ENCODE assay signal across 10 cellular contexts in the genomic region with DNA sequence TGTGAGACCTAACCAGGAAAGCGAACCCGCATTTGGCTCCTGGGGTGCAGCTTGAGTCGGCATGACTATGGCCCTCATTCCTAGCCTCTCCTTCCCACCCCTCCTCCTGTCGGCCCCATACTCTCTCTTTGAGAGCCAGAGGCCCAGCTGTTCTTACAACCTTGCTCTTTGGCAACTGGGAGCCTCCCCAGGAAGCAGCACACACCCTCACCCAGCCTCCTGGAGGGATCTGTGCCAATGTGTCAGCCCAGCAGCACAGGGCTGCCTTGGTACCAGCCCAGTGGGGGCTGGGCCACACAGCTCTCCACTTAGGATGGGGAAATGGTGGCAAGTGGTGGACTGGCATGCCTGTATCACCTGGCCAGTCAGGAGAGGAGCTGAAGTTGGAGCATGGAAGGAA.
DNase-seq lines count a peak whose midpoint lies in the region; ATAC-seq and TF ChIP-seq lines count a peak whose summit lies in the region.
"Had no signal": no experiment of that assay in that cellular context is flagged by ENCODE, and none has a peak within 500 bp of the region (broad histone marks: within the 10 kb centered on the region; RNA-seq: fewer than 3 reads in every experiment).

No MANE protein-coding gene starts in this region.

- H3K4me1 Mint-ChIP-seq in activated CD4-positive, alpha-beta T cell treated with anti-CD3 and anti-CD28 coated beads, Interleukin-2, amount 10 ng/mL, durations not matched to agents 24 days and 14 days = peaks cover 44% of the 10 kb centered on the region

- H3K4me1 ChIP-seq in esophagus muscularis mucosa (peaks cover 20 to 26% (median 24%) of the 10 kb centered on the region in 4 donors), vagina (peaks cover 23% of the 10 kb centered on the region)

- H3K27ac ChIP-seq in esophagus muscularis mucosa (replicated peaks in 1 of 4) (peak overlapping the region; percentile 36 to 64 (median 49)), vagina (peak overlapping the region; percentile 71)

- H3K36me3 Mint-ChIP-seq in activated CD4-positive, alpha-beta T cell treated with anti-CD3 and anti-CD28 coated beads, Interleukin-2, amount 10 ng/mL, durations not matched to agents 24 days and 14 days (ENCODE audit: low read depth) = peaks cover 60% of the 10 kb centered on the region

- no peaks in the 10 kb centered on the region for H3K27me3 Mint-ChIP-seq in activated CD4-positive, alpha-beta T cell treated with anti-CD3 and anti-CD28 coated beads, Interleukin-2, amount 10 ng/mL, durations not matched to agents 24 days and 14 days

- peak overlapping the region; percentile 8 for H3K27ac Mint-ChIP-seq in activated CD4-positive, alpha-beta T cell treated with anti-CD3 and anti-CD28 coated beads, Interleukin-2, amount 10 ng/mL, durations not matched to agents 24 days and 14 days

- ATAC-seq in HG02870 (IDR thresholded peaks at IDR 0.05; ENCODE audit: unreplicated experiment) (no peak), HG03097 (IDR thresholded peaks at IDR 0.05; ENCODE audit: low FRiP score, unreplicated experiment) (no peak), HG02763 (IDR thresholded peaks at IDR 0.05; ENCODE audit: unreplicated experiment) (no peak)

- H3K4me3 ChIP-seq in esophagus muscularis mucosa (peak overlapping the region in 3 of 4 donors; percentile 22 to 45 (median 28)), vagina (peak overlapping the region in 1 of 2 donors; percentile 6)

- no peaks in the 10 kb centered on the region for H3K27me3 ChIP-seq in esophagus muscularis mucosa
- H3K27me3 ChIP-seq in vagina = no peaks in the 10 kb centered on the region
- H3K27me3 ChIP-seq: dorsolateral prefrontal cortex had no signal

- H3K4me3 Mint-ChIP-seq in activated CD4-positive, alpha-beta T cell treated with anti-CD3 and anti-CD28 coated beads, Interleukin-2, amount 10 ng/mL, durations not matched to agents 24 days and 14 days = no peak overlapping the region

- TF ChIP-seq CTCF in esophagus muscularis mucosa (IDR thresholded peaks at IDR 0.05) (no peak), vagina (IDR thresholded peaks at IDR 0.05) (no peak)

- no peak for DNase-seq in activated CD4-positive, alpha-beta T cell treated with anti-CD3 and anti-CD28 coated beads, Interleukin-2, amount 10 ng/mL, durations not matched to agents 24 days and 14 days
- no peak for DNase-seq in activated CD4-positive, alpha-beta T cell treated with anti-CD3 and anti-CD28 coated beads, Interleukin-2, amount 50 U/mL, for 48 hours
- DNase-seq in esophagus muscularis mucosa (ENCODE audit: extremely low spot score) (no peak), myocyte (ENCODE audit: low read depth) (peak; percentile 36), vagina (ENCODE audit: extremely low spot score in 2 of 2) (no peak)
- DNase-seq: activated gamma-delta T cell, dorsolateral prefrontal cortex had no signal

- H3K9me3 Mint-ChIP-seq in activated CD4-positive, alpha-beta T cell treated with anti-CD3 and anti-CD28 coated beads, Interleukin-2, amount 10 ng/mL, durations not matched to agents 24 days and 14 days = no peaks in the 10 kb centered on the region

- no peak for TF ChIP-seq EP300 in esophagus muscularis mucosa (IDR thresholded peaks at IDR 0.05)

- TF ChIP-seq POLR2A in esophagus muscularis mucosa (IDR thresholded peaks at IDR 0.05; ENCODE audit: low read depth) (no peak), vagina (IDR thresholded peaks at IDR 0.05) (no peak)

- H3K36me3 ChIP-seq in esophagus muscularis mucosa (no peaks in the 10 kb centered on the region), vagina (no peaks in the 10 kb centered on the region)

- WGBS in esophagus muscularis mucosa = 54% methylated on average over 4 of the region's 4 CpGs

- H3K9me3 ChIP-seq in esophagus muscularis mucosa (no peaks in the 10 kb centered on the region), vagina (no peaks in the 10 kb centered on the region)

- intact Hi-C loops in activated CD4-positive, alpha-beta T cell treated with anti-CD3 and anti-CD28 coated beads, Interleukin-2, amount 10 ng/mL, durations not matched to agents 24 days and 14 days (cut with micrococcal nuclease) = no loop called here
- intact Hi-C loops in esophagus muscularis mucosa (cut with DNase I) = no loop called here
- intact Hi-C loops in vagina (cut with DNase I) = loop anchor here (10.0 kb wide), 1 partner anchor 106 kb away; a partner anchor contains a TSS
